Comparison of ENCODE assay signal across 1 cellular context in genomic region chr2:45650851-45651414, GRCh38.
TF ChIP-seq lines count a peak whose summit lies in the region.

No MANE protein-coding gene starts in this region.

TF ChIP-seq in WTC11, 78 proteins besides CTCF, POLR2A, EP300 and RAD21 (continued from another document):
- TF ChIP-seq AFF4 (CRISPR knock-in tag; IDR thresholded peaks at IDR 0.05; ENCODE audit: borderline replicate concordance), result no peak
- peak; percentile 99 for TF ChIP-seq ZBTB43 (CRISPR knock-in tag; IDR thresholded peaks at IDR 0.05)
- TF ChIP-seq ATF6 (CRISPR knock-in tag; IDR thresholded peaks at IDR 0.05), result no peak
- TF ChIP-seq ZMAT4 (CRISPR knock-in tag; IDR thresholded peaks at IDR 0.05), result no peak
- TF ChIP-seq TP53 (CRISPR knock-in tag; IDR thresholded peaks at IDR 0.05), result no peak
- no peak for TF ChIP-seq ZNF263 (CRISPR knock-in tag; IDR thresholded peaks at IDR 0.05; ENCODE audit: low read depth)
- TF ChIP-seq SMAD4 (CRISPR knock-in tag; IDR thresholded peaks at IDR 0.05), result no peak
- TF ChIP-seq SOX15 (CRISPR knock-in tag; IDR thresholded peaks at IDR 0.05), result no peak
- no peak for TF ChIP-seq ARID4B (CRISPR knock-in tag; IDR thresholded peaks at IDR 0.05; ENCODE audit: borderline replicate concordance)
- peak; percentile 89 for TF ChIP-seq FOXP4 (CRISPR knock-in tag; IDR thresholded peaks at IDR 0.05)
- TF ChIP-seq HMGXB4 (CRISPR knock-in tag; IDR thresholded peaks at IDR 0.05), result peak; percentile 27; the same call in 1 of the 2 replicates
